21 cellular contexts compared by ENCODE assay signal in genomic region chr10:20233423-20233822, GRCh38.
"Had no signal": no experiment of that assay in that cellular context is flagged by ENCODE, and none has a peak within 500 bp of the region (broad histone marks: within the 10 kb centered on the region; RNA-seq: fewer than 3 reads in every experiment).

No MANE protein-coding gene starts in this region.

- DNase-seq: activated CD4-positive, alpha-beta T cell treated with anti-CD3 and anti-CD28 coated beads for 48 hours; activated CD4-positive, alpha-beta T cell treated with anti-CD3 and anti-CD28 coated beads, Interleukin-2, amount 50 U/mL, for 4 hours; activated CD4-positive, CD25-positive, alpha-beta regulatory T cell treated with anti-CD3 and anti-CD28 coated beads, Interleukin-2, amount 50 U/mL, for 72 hours; activated CD8-positive, alpha-beta memory T cell treated with anti-CD3 and anti-CD28 coated beads, Interleukin-2, amount 10 ng/mL, durations not matched to agents 7 days and 5 days; activated gamma-delta T cell; activated naive CD4-positive, alpha-beta T cell treated with anti-CD3 and anti-CD28 coated beads for 36 hours; activated T-cell treated with anti-CD3 and anti-CD28 coated beads, Interleukin-2, amount 50 U/mL, for 48 hours; anterior cingulate cortex; caudate nucleus; KG1; NCI-H1048; NCI-H1417; NCI-H1694; NCI-H2029; NCI-H2107; NCI-H2171 treated with DMSO at 0.1 percent for 48 hours; NCI-H345; NCI-H510A; NCI-H526 treated with DMSO at 0.1 percent for 48 hours; SHP77 treated with DMSO at 0.1 percent for 48 hours had no signal

- ATAC-seq: activated CD8-positive, alpha-beta memory T cell treated with anti-CD3 and anti-CD28 coated beads, Interleukin-2, amount 10 ng/mL, durations not matched to agents 7 days and 5 days; activated T-helper 17 cell treated with anti-CD3 and anti-CD28 coated beads, Interleukin-2, amount 50 U/mL, for 72 hours had no signal
